In the genomic region with DNA sequence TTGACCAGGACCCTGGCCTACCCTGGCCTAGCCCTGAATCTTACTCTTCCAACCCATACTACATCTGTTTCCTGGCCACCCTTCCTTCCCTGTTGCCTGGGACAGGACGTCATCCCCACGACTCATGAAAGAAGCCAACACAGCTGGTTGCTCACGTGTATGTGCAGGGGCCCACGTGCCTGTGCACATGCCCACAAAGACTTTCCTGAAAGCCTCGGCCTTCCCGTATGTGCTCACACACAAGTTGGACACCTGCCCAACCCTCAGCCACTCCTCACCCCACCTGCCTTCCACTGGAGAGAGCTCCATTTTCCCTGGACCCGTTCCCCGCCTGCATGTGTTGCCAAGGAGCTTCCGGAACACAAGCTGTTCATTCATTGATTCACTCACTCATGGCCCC, we compare ENCODE assay signal across 10 cellular contexts. TPM values are rescaled to one million over a fixed set of nuclear protein-coding genes. Genes with fewer than 3 reads are reported as not detected.
DNase-seq lines count a peak whose midpoint lies in the region; ATAC-seq, FAIRE-seq and TF ChIP-seq lines count a peak whose summit lies in the region.
"Had no signal": no experiment of that assay in that cellular context is flagged by ENCODE, and none has a peak within 500 bp of the region (broad histone marks: within the 10 kb centered on the region; RNA-seq: fewer than 3 reads in every experiment).

No MANE protein-coding gene starts in this region.

- H3K9me3 Mint-ChIP-seq in Calu3 (ENCODE audit: low read depth, unreplicated experiment): no peaks in the 10 kb centered on the region

- no peak overlapping the region for H2BK120ac ChIP-seq in H1 (replicated peaks; ENCODE audit: low read depth, low read length)

- no peak overlapping the region for H3K4me2 ChIP-seq in H1 (ENCODE audit: insufficient read depth in 1 of 2, low read depth in 2 of 2, low read length in 2 of 2)
- H3K4me2 ChIP-seq: smooth muscle cell had no signal

- CTCF ChIA-PET in Calu3 (lab: Charles Lee): interaction anchor here (0.5 to 5.1 kb wide), 14 partner anchors 9 to 1365 kb away, joined by 3 to 41 read pairs (median 5); no protein-coding TSS in a partner anchor
- CTCF ChIA-PET in H1 (lab: Charles Lee; ENCODE audit: partially characterized antibody): interaction anchor here (0.6 to 3.7 kb wide), 7 partner anchors 9 to 226 kb away, joined by 3 to 23 read pairs (median 7); partner anchors contain the start of gene ARL5C

- no peak overlapping the region for H3K56ac ChIP-seq in H1 (replicated peaks; ENCODE audit: insufficient read length, low read depth, low read length)

- no peak overlapping the region for H3K14ac ChIP-seq in H1 (ENCODE audit: insufficient read length)

- H3K9ac ChIP-seq in H1 (replicated peaks in 1 of 4; ENCODE audit: extremely low read depth in 1 of 4, low read depth in 3 of 4, low read length in 3 of 4): no peak overlapping the region

- no peak overlapping the region for H4K91ac ChIP-seq in H1 (replicated peaks; ENCODE audit: insufficient read length, low read length)

- H3K4me3 Mint-ChIP-seq in Calu3 (ENCODE audit: low read depth, unreplicated experiment): no peak overlapping the region

- peaks cover 11% of the 10 kb centered on the region for H3K4me1 Mint-ChIP-seq in Calu3 (ENCODE audit: low read depth, unreplicated experiment)

- no peak overlapping the region for H3K23ac ChIP-seq in H1 (ENCODE audit: insufficient read length)

- TF ChIP-seq RAD21 in H1 (IDR thresholded peaks at IDR 0.05 in 1 of 2, conservative IDR thresholded peaks at IDR 0.05 in 1 of 2; ENCODE audit: low read depth in 2 of 2, low read length in 2 of 2): no peak

- no peak overlapping the region for H3K27ac Mint-ChIP-seq in Calu3 (ENCODE audit: unreplicated experiment)

- 86% methylated on average over 9 of the region's 9 CpGs; no CpG with 5 or more reads in 1 of the 2 experiments for WGBS in H1 (ENCODE audit: extremely low coverage in 1 of 2, insufficient coverage in 1 of 2, insufficient read length in 1 of 2, insufficient replicate concordance in 2 of 2, low coverage in 1 of 2, low lambda C conversion rate in 2 of 2, missing lambda C conversion rate in 1 of 2), 2 experiments

- no TSS peak for BruUV-seq in Calu3 (replicated peaks; lab: Mats Ljungman, UMichigan)

- H2BK12ac ChIP-seq in H1 (ENCODE audit: low read depth, low read length): 0 out of 2 replicates have a peak overlapping the region, but pooled peaks have one; percentile 13

- H3K4ac ChIP-seq in H1 (replicated peaks; ENCODE audit: insufficient read length, low read depth, low read length): no peak overlapping the region

- 0 out of 7 replicates have a peak, but pooled peaks cover 0 to 4% (median 0%) of the 10 kb centered on the region in 4 experiments for H3K4me1 ChIP-seq in H1 (replicated peaks in 1 of 4; ENCODE audit: control insufficient read depth in 3 of 4, insufficient read depth in 4 of 4, low read length in 3 of 4)

- no peaks in the 10 kb centered on the region for H3K36me3 ChIP-seq in H1 (ENCODE audit: control insufficient read depth in 2 of 4, insufficient read depth in 4 of 4, low read length in 3 of 4)

- H2BK15ac ChIP-seq in H1 (ENCODE audit: low read length): no peak overlapping the region

- no peak overlapping the region for H2AK5ac ChIP-seq in H1 (ENCODE audit: low read depth, low read length)

- H3K79me2 ChIP-seq in H1 (ENCODE audit: control insufficient read depth in 1 of 2, insufficient read depth in 2 of 2, low read length in 2 of 2): no peaks in the 10 kb centered on the region

- H2BK5ac ChIP-seq in H1 (ENCODE audit: low read depth, low read length): no peak overlapping the region

- peak; percentile 87 for DNase-seq in Calu3
- peak; percentile 75 for DNase-seq in NCI-H2171 treated with DMSO at 0.1 percent for 48 hours (lab: John Stamatoyannopoulos, UW)
- no peak for DNase-seq in H1 (ENCODE audit: low read depth in 1 of 2, low spot score in 2 of 2)
- peak; percentile 60 for DNase-seq in occipital lobe (lab: John Stamatoyannopoulos, UW)
- DNase-seq in frontal cortex (ENCODE audit: low spot score in 2 of 2): no peak
- no peak for DNase-seq in activated naive CD4-positive, alpha-beta T cell treated with anti-CD3 and anti-CD28 coated beads, Interleukin-2, amount 50 U/mL, for 16 hours

- no peak overlapping the region for H4K8ac ChIP-seq in H1 (ENCODE audit: extremely low read depth, insufficient read depth, low read length)

- intact Hi-C loops in Calu3 (cut with micrococcal nuclease; ENCODE audit: unreplicated experiment): loop anchor here (10.0 kb wide), 1 partner anchor 1990 kb away; no protein-coding TSS in a partner anchor

- no peak for FAIRE-seq in H1 (lab: Jason Lieb, UNC)
- no peak for FAIRE-seq in frontal cortex (lab: Jason Lieb, UNC)
- FAIRE-seq: G401.6 had no signal

- ATAC-seq in GM19023 (IDR thresholded peaks at IDR 0.05; ENCODE audit: unreplicated experiment) (no peak), HG02973 (IDR thresholded peaks at IDR 0.05; ENCODE audit: unreplicated experiment) (no peak)

- H3K36me3 Mint-ChIP-seq in Calu3 (ENCODE audit: insufficient read depth, unreplicated experiment): no peaks in the 10 kb centered on the region

- no peak overlapping the region for H2AFZ ChIP-seq in H1 (ENCODE audit: low read length)

- H2BK20ac ChIP-seq in H1 (ENCODE audit: low read length): no peak overlapping the region

- no peaks in the 10 kb centered on the region for H3K23me2 ChIP-seq in H1 (ENCODE audit: low read depth, low read length)

- H4K5ac ChIP-seq in H1 (ENCODE audit: insufficient read length, low read depth, low read length): no peak overlapping the region

- H3K4me3 ChIP-seq in H1 (ENCODE audit: extremely low read depth in 1 of 4, insufficient read depth in 2 of 4, low read depth in 3 of 4, low read length in 4 of 4): no peak overlapping the region
- H3K4me3 ChIP-seq: smooth muscle cell had no signal

- TF ChIP-seq POLR2A in H1 (IDR thresholded peaks at IDR 0.05; ENCODE audit: control extremely low read depth in 1 of 2, low read depth in 2 of 2, low read length in 2 of 2): no peak

- no peak overlapping the region for H3K27ac ChIP-seq in H1 (ENCODE audit: low read depth, low read length)

- peaks cover 46% of the 10 kb centered on the region for H3K27me3 Mint-ChIP-seq in Calu3 (ENCODE audit: unreplicated experiment)

- no peaks in the 10 kb centered on the region for H3K27me3 ChIP-seq in H1 (replicated peaks in 1 of 4; ENCODE audit: control insufficient read depth in 3 of 4, extremely low read depth in 1 of 4, insufficient read depth in 3 of 4, low read length in 3 of 4)

- POLR2A ChIA-PET in H1 (lab: Charles Lee; ENCODE audit: partially characterized antibody): interaction anchor here (0.9 kb wide), 1 partner anchor 26 kb away, joined by 3 read pairs; no protein-coding TSS in a partner anchor

- H3K18ac ChIP-seq in H1 (ENCODE audit: extremely low read depth, low read length): no peak overlapping the region

- H3K9me3 ChIP-seq in H1 (ENCODE audit: insufficient read depth in 2 of 2, low read depth in 1 of 2, low read length in 1 of 2): no peaks in the 10 kb centered on the region

- no peak for TF ChIP-seq CTCF in Calu3 (IDR thresholded peaks at IDR 0.05; ENCODE audit: unreplicated experiment)
- no peak for TF ChIP-seq CTCF in H1 (IDR thresholded peaks at IDR 0.05; ENCODE audit: control extremely low read depth in 1 of 3, insufficient read depth in 1 of 3, low read depth in 1 of 3, low read length in 3 of 3)

- H3K79me1 ChIP-seq in H1 (ENCODE audit: low read depth, low read length): no peaks in the 10 kb centered on the region

- TF ChIP-seq EP300 in H1 (IDR thresholded peaks at IDR 0.05; ENCODE audit: borderline replicate concordance in 1 of 2, low read depth in 2 of 2, low read length in 2 of 2): no peak

- no peaks in the 10 kb centered on the region for H4K20me1 ChIP-seq in H1 (replicated peaks in 1 of 2; ENCODE audit: control insufficient read depth in 1 of 2, insufficient read depth in 2 of 2, low read length in 2 of 2)

RNA-seq across cellular contexts. Expression of gene PLXDC1, which starts 7.0 kb away (rescaled TPM):
- total RNA-seq in Calu3 (2022) (0.39 and 0.52 TPM in 2 replicates), occipital lobe (9.4 TPM), frontal cortex (9.8 TPM)
- total RNA-seq in H1 (2021; fragmentation: NEBNext Ultra II Directional; extraction: Animal tissue kit (Norgen Biotek cat#: 25700)): 3.4 and 4.1 TPM in 2 replicates
- 14.6 and 17.9 TPM in 2 replicates for polyA plus RNA-seq in H1 (2011; rRNA removed)
- 16.1 TPM for polyA plus RNA-seq in H1 (2011; cell fraction: cytosol; rRNA removed)
- 69.7 TPM for polyA plus RNA-seq in H1 (2011; cell fraction: nucleus; rRNA removed)
- polyA plus RNA-seq in H1 (2012, experiment 1 of 2): 6.9 to 10.0 TPM (median 8.1 TPM) in 4 replicates
- 2.6 TPM for polyA plus RNA-seq in H1 (2012, experiment 2 of 2)
- 1.7 TPM for polyA plus RNA-seq in H1 (2013, experiment 1 of 2)
- polyA plus RNA-seq in H1 (2013, experiment 2 of 2): 1.6 TPM
- 18.7 and 21.7 TPM in 2 replicates for polyA minus RNA-seq in H1 (2011; rRNA and poly(A)+ RNA removed)
- 9.2 TPM for polyA minus RNA-seq in H1 (2011; cell fraction: cytosol; rRNA and poly(A)+ RNA removed)
- polyA minus RNA-seq in H1 (2011; cell fraction: nucleus; rRNA and poly(A)+ RNA removed): 16.2 TPM

RNA-seq across cellular contexts. Expression of gene ARL5C, which starts 21.5 kb away (rescaled TPM):
- total RNA-seq in Calu3 (2022): not detected in 2 replicates
- total RNA-seq in H1 (2021; fragmentation: NEBNext Ultra II Directional; extraction: Animal tissue kit (Norgen Biotek cat#: 25700)): not detected in 2 replicates
- polyA plus RNA-seq in H1 (2011; rRNA removed): not detected in 2 replicates
- polyA plus RNA-seq in H1 (2011; cell fraction: cytosol; rRNA removed): not detected
- not detected for polyA plus RNA-seq in H1 (2011; cell fraction: nucleus; rRNA removed)
- 0.10 TPM in 1 of 4 replicates, not detected in the others for polyA plus RNA-seq in H1 (2012, experiment 1 of 2)
- not detected for polyA plus RNA-seq in H1 (2012, experiment 2 of 2)
- polyA plus RNA-seq in H1 (2013, experiment 1 of 2): not detected
- polyA plus RNA-seq in H1 (2013, experiment 2 of 2): not detected
- 0.06 TPM in 1 of 2 replicates, not detected in the other for polyA minus RNA-seq in H1 (2011; rRNA and poly(A)+ RNA removed)
- polyA minus RNA-seq in H1 (2011; cell fraction: cytosol; rRNA and poly(A)+ RNA removed): not detected
- polyA minus RNA-seq in H1 (2011; cell fraction: nucleus; rRNA and poly(A)+ RNA removed): not detected
- not detected for total RNA-seq in occipital lobe
- total RNA-seq in frontal cortex: not detected
- total RNA-seq: smooth muscle cell had no signal
- polyA plus RNA-seq: smooth muscle cell had no signal

RNA-seq across cellular contexts. Expression of gene CACNB1, which starts 53.1 kb away (rescaled TPM):
- total RNA-seq in Calu3 (2022) (44.1 and 52.1 TPM in 2 replicates), occipital lobe (20.6 TPM), frontal cortex (14.3 TPM)
- total RNA-seq in H1 (2021; fragmentation: NEBNext Ultra II Directional; extraction: Animal tissue kit (Norgen Biotek cat#: 25700)): 15.1 and 17.8 TPM in 2 replicates
- 7.2 and 10.6 TPM in 2 replicates for polyA plus RNA-seq in H1 (2011; rRNA removed)
- 7.7 TPM for polyA plus RNA-seq in H1 (2011; cell fraction: cytosol; rRNA removed)
- 43.5 TPM for polyA plus RNA-seq in H1 (2011; cell fraction: nucleus; rRNA removed)
- polyA plus RNA-seq in H1 (2012, experiment 1 of 2): 11.9 to 16.4 TPM (median 14.1 TPM) in 4 replicates
- 12.9 TPM for polyA plus RNA-seq in H1 (2012, experiment 2 of 2)
- polyA plus RNA-seq in H1 (2013, experiment 1 of 2): 7.2 TPM
- 7.1 TPM for polyA plus RNA-seq in H1 (2013, experiment 2 of 2)
- polyA minus RNA-seq in H1 (2011; rRNA and poly(A)+ RNA removed): 15.8 and 25.4 TPM in 2 replicates
- 8.0 TPM for polyA minus RNA-seq in H1 (2011; cell fraction: cytosol; rRNA and poly(A)+ RNA removed)
- polyA minus RNA-seq in H1 (2011; cell fraction: nucleus; rRNA and poly(A)+ RNA removed): 18.6 TPM

RNA-seq across cellular contexts. Expression of gene RPL19, which starts 55.7 kb away (rescaled TPM):
- total RNA-seq in Calu3 (2022): 6,584 and 6,763 TPM in 2 replicates
- 2,182 and 2,219 TPM in 2 replicates for total RNA-seq in H1 (2021; fragmentation: NEBNext Ultra II Directional; extraction: Animal tissue kit (Norgen Biotek cat#: 25700))
- 1,992 and 2,108 TPM in 2 replicates for polyA plus RNA-seq in H1 (2011; rRNA removed)
- polyA plus RNA-seq in H1 (2011; cell fraction: cytosol; rRNA removed): 3,481 TPM
- 2,043 TPM for polyA plus RNA-seq in H1 (2011; cell fraction: nucleus; rRNA removed)
- 1,394 to 2,903 TPM (median 2,742 TPM) in 4 replicates for polyA plus RNA-seq in H1 (2012, experiment 1 of 2)
- polyA plus RNA-seq in H1 (2012, experiment 2 of 2): 1,232 TPM
- polyA plus RNA-seq in H1 (2013, experiment 1 of 2): 2,492 TPM
- 2,408 TPM for polyA plus RNA-seq in H1 (2013, experiment 2 of 2)
- 605 and 718 TPM in 2 replicates for polyA minus RNA-seq in H1 (2011; rRNA and poly(A)+ RNA removed)
- 697 TPM for polyA minus RNA-seq in H1 (2011; cell fraction: cytosol; rRNA and poly(A)+ RNA removed)
- 464 TPM for polyA minus RNA-seq in H1 (2011; cell fraction: nucleus; rRNA and poly(A)+ RNA removed)
- 958 TPM for total RNA-seq in occipital lobe
- 1,210 TPM for total RNA-seq in frontal cortex

Comparison
In these comparisons a context has a peak if more than half of its experiments do, and no peak if none do; other contexts are left out.
1. DNase-seq: peak in Calu3 (single experiment), NCI-H2171 treated with DMSO at 0.1 percent for 48 hours (single experiment) and occipital lobe (single experiment); none in H1 (0 of 2), frontal cortex (0 of 2) and activated naive CD4-positive, alpha-beta T cell treated with anti-CD3 and anti-CD28 coated beads, Interleukin-2, amount 50 U/mL, for 16 hours (single experiment).